17 cellular contexts compared by ENCODE assay signal in genomic region chr16:87333581-87334331, GRCh38. TPM values are rescaled to one million over a fixed set of nuclear protein-coding genes. Genes with fewer than 3 reads are reported as not detected.
DNase-seq lines count a peak whose midpoint lies in the region; ATAC-seq, FAIRE-seq and TF ChIP-seq lines count a peak whose summit lies in the region.
"Had no signal": no experiment of that assay in that cellular context is flagged by ENCODE, and none has a peak within 500 bp of the region (broad histone marks: within the 10 kb centered on the region; RNA-seq: fewer than 3 reads in every experiment).

No MANE protein-coding gene starts in this region.

- H3K9me3 Mint-ChIP-seq in chondrocyte (ENCODE audit: low read depth) = no peaks in the 10 kb centered on the region
- H3K9me3 Mint-ChIP-seq: CD4-positive, alpha-beta memory T cell had no signal

- peaks cover 6% of the 10 kb centered on the region for H3K4me1 Mint-ChIP-seq in chondrocyte (ENCODE audit: low read depth)
- peaks cover 7% of the 10 kb centered on the region for H3K4me1 Mint-ChIP-seq in T-helper 17 cell

- H3K4me3 Mint-ChIP-seq in chondrocyte (ENCODE audit: unreplicated experiment) (no peak overlapping the region), T-helper 17 cell (no peak overlapping the region)
- H3K4me3 Mint-ChIP-seq: CD4-positive, alpha-beta memory T cell had no signal

- CTCF ChIA-PET in HepG2 (lab: Yijun Ruan, JAX; ENCODE audit: low intra/inter-chr PET ratio, low total read pairs) = no interaction called here

- in situ Hi-C loops in HepG2 (cut with HindIII; ENCODE audit: extremely low pct_ligation_motif_present, low pct_unique_long_range_greater_than_20kb) = no loop called here

- peaks cover 20% of the 10 kb centered on the region for H3K79me2 ChIP-seq in HepG2 (ENCODE audit: insufficient read depth, low read length)

- peak in 1 of 2 experiments; percentile 33; a peak in 1 of 4 replicates for TF ChIP-seq POLR2A in HepG2 (IDR thresholded peaks at IDR 0.05; ENCODE audit: insufficient read depth in 1 of 2, low read depth in 2 of 2, low read length in 2 of 2)

- TF ChIP-seq EP300 in HepG2 (IDR thresholded peaks at IDR 0.05; ENCODE audit: low read depth in 2 of 2, low read length in 2 of 2) (no peak), HepG2 (CRISPR knock-in tag; IDR thresholded peaks at IDR 0.05; ENCODE audit: borderline replicate concordance) (no peak)

- no TSS peak for BruUV-seq in HepG2 (replicated peaks; lab: Mats Ljungman, UMichigan)

- H3K27ac ChIP-seq in left ventricle myocardium inferior (replicated peaks) (no peak overlapping the region), HepG2 (ENCODE audit: extremely low read length, insufficient read depth, low read length) (no peak overlapping the region), substantia nigra (ENCODE audit: low read depth, low read length, poor library complexity, severe bottlenecking) (peak overlapping the region; percentile 66)

- peak; percentile 37 for DNase-seq in Right ventricle myocardium superior
- DNase-seq in left ventricle myocardium inferior = no peak
- peak; percentile 93 for DNase-seq in chondrocyte (ENCODE audit: low spot score)
- no peak for DNase-seq in HepG2 (ENCODE audit: low spot score)
- DNase-seq in substantia nigra (lab: John Stamatoyannopoulos, UW) = no peak
- DNase-seq in T-helper 17 cell = no peak
- no peak for DNase-seq in NCI-H146 treated with DMSO at 0.1 percent for 48 hours (lab: John Stamatoyannopoulos, UW; ENCODE audit: unreplicated experiment)
- DNase-seq in head of caudate nucleus = no peak
- DNase-seq: BE2C; CD4-positive, alpha-beta memory T cell; DMS79 treated with DMSO at 0.1 percent for 48 hours; EL; GOT3 had no signal

- 97% methylated on average over 24 of the region's 41 CpGs for WGBS in HepG2 (ENCODE audit: low lambda C conversion rate)

- no peak for FAIRE-seq in HepG2 (lab: Jason Lieb, UNC)
- FAIRE-seq: A204.1, G401.6, GM19239 had no signal

- peaks cover 81% of the 10 kb centered on the region for H3K36me3 ChIP-seq in left ventricle myocardium inferior
- peaks cover 75 to 98% of the 10 kb centered on the region in 2 experiments for H3K36me3 ChIP-seq in HepG2 (replicated peaks in 1 of 2; ENCODE audit: control insufficient read depth in 1 of 2, insufficient read depth in 2 of 2, low read length in 2 of 2)

- H3K9me3 ChIP-seq in left ventricle myocardium inferior (replicated peaks) (no peaks in the 10 kb centered on the region), HepG2 (ENCODE audit: low read length) (no peaks in the 10 kb centered on the region), T-helper 17 cell (ENCODE audit: control insufficient read depth, low read length, poor library complexity, severe bottlenecking) (no peaks in the 10 kb centered on the region)
- H3K9me3 ChIP-seq: BE2C, HAP-1 had no signal

- intact Hi-C loops in Right ventricle myocardium superior (cut with DNase I) (no loop called here), left ventricle myocardium inferior (cut with micrococcal nuclease) (no loop called here), HepG2 (cut with micrococcal nuclease; ENCODE audit: unreplicated experiment) (no loop called here), head of caudate nucleus (cut with DNase I) (no loop called here)

- POLR2A ChIA-PET in HepG2 (lab: Yijun Ruan, JAX) = interaction anchor here (0.9 to 3.4 kb wide), 4 partner anchors 14 to 49 kb away, joined by 3 to 20 read pairs (median 5); partner anchors contain the start of genes C16orf95 and FBXO31

- H3K36me3 Mint-ChIP-seq in chondrocyte (ENCODE audit: low read depth) = peaks cover 19% of the 10 kb centered on the region
- peaks cover 2% of the 10 kb centered on the region for H3K36me3 Mint-ChIP-seq in T-helper 17 cell (ENCODE audit: low read depth)

- ATAC-seq in Right ventricle myocardium superior (ENCODE audit: poor library complexity) (no peak), HepG2 (peak; percentile 4), T-helper 17 cell (no peak)

- H3K4me1 ChIP-seq in left ventricle myocardium inferior = no peaks in the 10 kb centered on the region
- H3K4me1 ChIP-seq in HepG2 (ENCODE audit: insufficient read depth, low read length) = no peaks in the 10 kb centered on the region
- H3K4me1 ChIP-seq: HAP-1 had no signal

- H3K27ac Mint-ChIP-seq in chondrocyte (ENCODE audit: unreplicated experiment) (no peak overlapping the region), T-helper 17 cell (no peak overlapping the region)

- TF ChIP-seq RAD21 in HepG2 (CRISPR knock-in tag; IDR thresholded peaks at IDR 0.05) = no peak

- H3K9ac ChIP-seq in HepG2 (ENCODE audit: insufficient read depth, low read depth, low read length) = no peak overlapping the region

- peaks cover 83% of the 10 kb centered on the region; the same call in 1 of the 2 replicates for H4K20me1 ChIP-seq in HepG2 (ENCODE audit: insufficient read depth, low read length)

- H3K27me3 Mint-ChIP-seq in chondrocyte (ENCODE audit: low read depth) (no peaks in the 10 kb centered on the region), T-helper 17 cell (no peaks in the 10 kb centered on the region)
- H3K27me3 Mint-ChIP-seq: CD4-positive, alpha-beta memory T cell had no signal

- no peak overlapping the region for H3K4me2 ChIP-seq in HepG2 (ENCODE audit: low read depth, low read length)

- H3K27me3 ChIP-seq in left ventricle myocardium inferior (ENCODE audit: low read depth) (no peaks in the 10 kb centered on the region), HepG2 (ENCODE audit: control insufficient read depth in 1 of 2, insufficient read depth in 2 of 2, low read length in 2 of 2) (no peaks in the 10 kb centered on the region)
- H3K27me3 ChIP-seq: BE2C had no signal

- H3K4me3 ChIP-seq in left ventricle myocardium inferior = no peak overlapping the region
- no peak overlapping the region for H3K4me3 ChIP-seq in HepG2 (replicated peaks in 1 of 3; ENCODE audit: insufficient read depth in 1 of 3, low read depth in 2 of 3, low read length in 3 of 3)
- H3K4me3 ChIP-seq: HAP-1 had no signal

- H2AFZ ChIP-seq in HepG2 (ENCODE audit: low read length) = no peak overlapping the region

- TF ChIP-seq CTCF in left ventricle myocardium inferior (IDR thresholded peaks at IDR 0.05; ENCODE audit: borderline replicate concordance) (no peak), chondrocyte (IDR thresholded peaks at IDR 0.05) (no peak), HepG2 (CRISPR knock-in tag; IDR thresholded peaks at IDR 0.05) (no peak)

RNA-seq across cellular contexts. Expression of gene C16orf95, which starts 16.6 kb away (rescaled TPM):
- total RNA-seq in Right ventricle myocardium superior = 2.1 TPM
- 3.2 TPM for total RNA-seq in left ventricle myocardium inferior
- 6.9 to 8.8 TPM (median 7.2 TPM) in 3 replicates for total RNA-seq in chondrocyte
- total RNA-seq in HepG2 (2016; rRNA removed; fragmentation: Illumina TruSeq; extraction: Trizol) = 7.2 and 8.6 TPM in 2 replicates
- total RNA-seq in HepG2 (2016; cell fraction: cytosol; rRNA removed; fragmentation: Illumina TruSeq; extraction: Trizol; ENCODE audit: low read depth) = 20.8 and 21.6 TPM in 2 replicates
- 6.9 and 8.1 TPM in 2 replicates for total RNA-seq in HepG2 (2016; cell fraction: insoluble cytoplasmic fraction; rRNA removed; fragmentation: Illumina TruSeq; extraction: Trizol)
- total RNA-seq in HepG2 (2016; cell fraction: membrane; rRNA removed; fragmentation: Illumina TruSeq; extraction: Trizol) = 15.4 and 16.2 TPM in 2 replicates
- total RNA-seq in HepG2 (2016; cell fraction: nucleus; rRNA removed; fragmentation: Illumina TruSeq; extraction: Trizol) = 6.3 TPM in 2 replicates
- polyA plus RNA-seq in HepG2 (2011; rRNA removed) = 2.0 and 2.8 TPM in 2 replicates
- polyA plus RNA-seq in HepG2 (2011; cell fraction: cytosol; rRNA removed) = 1.3 and 3.1 TPM in 2 replicates
- 4.1 and 5.0 TPM in 2 replicates for polyA plus RNA-seq in HepG2 (2011; cell fraction: nucleus; rRNA removed)
- 3.8 and 4.5 TPM in 2 replicates for polyA plus RNA-seq in HepG2 (2012)
- polyA plus RNA-seq in HepG2 (2016; cell fraction: cytosol; fragmentation: Illumina TruSeq; extraction: Trizol; ENCODE audit: low read depth) = 14.5 and 18.3 TPM in 2 replicates
- 6.1 and 7.7 TPM in 2 replicates for polyA plus RNA-seq in HepG2 (2016; cell fraction: insoluble cytoplasmic fraction; fragmentation: Illumina TruSeq; extraction: Trizol; ENCODE audit: low read depth)
- 13.5 and 16.8 TPM in 2 replicates for polyA plus RNA-seq in HepG2 (2016; cell fraction: membrane; fragmentation: Illumina TruSeq; extraction: Trizol; ENCODE audit: low read depth)
- polyA plus RNA-seq in HepG2 (2016; cell fraction: nucleus; fragmentation: Illumina TruSeq; extraction: Trizol; ENCODE audit: insufficient read depth, low read depth) = 7.1 and 7.6 TPM in 2 replicates
- polyA minus RNA-seq in HepG2 (2011; rRNA and poly(A)+ RNA removed; ENCODE audit: low replicate concordance) = 2.1 and 2.6 TPM in 2 replicates
- 0.79 and 1.4 TPM in 2 replicates for polyA minus RNA-seq in HepG2 (2011; cell fraction: cytosol; rRNA and poly(A)+ RNA removed)
- polyA minus RNA-seq in HepG2 (2011; cell fraction: nucleus; rRNA and poly(A)+ RNA removed) = 3.7 and 5.0 TPM in 2 replicates
- 1 to 10 TPM; 2.0 to 2.6 TPM for total RNA-seq in T-helper 17 cell

RNA-seq across cellular contexts. Expression of gene FBXO31, which starts 49.8 kb away (rescaled TPM):
- total RNA-seq in Right ventricle myocardium superior (78.9 TPM), left ventricle myocardium inferior (74.5 TPM), chondrocyte (30.3 to 37.2 TPM (median 30.6 TPM) in 3 replicates), HepG2 (2016; rRNA removed; fragmentation: Illumina TruSeq; extraction: Trizol) (81.3 and 92.4 TPM in 2 replicates), T-helper 17 cell (10 to 100 TPM; 32.7 to 41.7 TPM)
- 18.3 and 22.9 TPM in 2 replicates for total RNA-seq in HepG2 (2016; cell fraction: cytosol; rRNA removed; fragmentation: Illumina TruSeq; extraction: Trizol; ENCODE audit: low read depth)
- 64.5 and 91.5 TPM in 2 replicates for total RNA-seq in HepG2 (2016; cell fraction: insoluble cytoplasmic fraction; rRNA removed; fragmentation: Illumina TruSeq; extraction: Trizol)
- 33.7 and 38.0 TPM in 2 replicates for total RNA-seq in HepG2 (2016; cell fraction: membrane; rRNA removed; fragmentation: Illumina TruSeq; extraction: Trizol)
- 94.4 and 107 TPM in 2 replicates for total RNA-seq in HepG2 (2016; cell fraction: nucleus; rRNA removed; fragmentation: Illumina TruSeq; extraction: Trizol)
- polyA plus RNA-seq in HepG2 (2011; rRNA removed) = 101 and 118 TPM in 2 replicates
- polyA plus RNA-seq in HepG2 (2011; cell fraction: cytosol; rRNA removed) = 51.6 and 63.1 TPM in 2 replicates
- 393 and 579 TPM in 2 replicates for polyA plus RNA-seq in HepG2 (2011; cell fraction: nucleus; rRNA removed)
- polyA plus RNA-seq in HepG2 (2012) = 75.5 and 101 TPM in 2 replicates
- polyA plus RNA-seq in HepG2 (2016; cell fraction: cytosol; fragmentation: Illumina TruSeq; extraction: Trizol; ENCODE audit: low read depth) = 6.1 and 6.4 TPM in 2 replicates
- polyA plus RNA-seq in HepG2 (2016; cell fraction: insoluble cytoplasmic fraction; fragmentation: Illumina TruSeq; extraction: Trizol; ENCODE audit: low read depth) = 57.9 and 71.3 TPM in 2 replicates
- 18.2 and 18.3 TPM in 2 replicates for polyA plus RNA-seq in HepG2 (2016; cell fraction: membrane; fragmentation: Illumina TruSeq; extraction: Trizol; ENCODE audit: low read depth)
- 256 and 269 TPM in 2 replicates for polyA plus RNA-seq in HepG2 (2016; cell fraction: nucleus; fragmentation: Illumina TruSeq; extraction: Trizol; ENCODE audit: insufficient read depth, low read depth)
- polyA minus RNA-seq in HepG2 (2011; rRNA and poly(A)+ RNA removed; ENCODE audit: low replicate concordance) = 29.6 and 164 TPM in 2 replicates
- 53.4 and 63.9 TPM in 2 replicates for polyA minus RNA-seq in HepG2 (2011; cell fraction: cytosol; rRNA and poly(A)+ RNA removed)
- 202 and 208 TPM in 2 replicates for polyA minus RNA-seq in HepG2 (2011; cell fraction: nucleus; rRNA and poly(A)+ RNA removed)

RNA-seq across cellular contexts. Expression of gene MAP1LC3B, which starts 58.4 kb away (rescaled TPM):
- 118 TPM for total RNA-seq in Right ventricle myocardium superior
- 131 TPM for total RNA-seq in left ventricle myocardium inferior
- 139 to 189 TPM (median 186 TPM) in 3 replicates for total RNA-seq in chondrocyte
- total RNA-seq in HepG2 (2016; rRNA removed; fragmentation: Illumina TruSeq; extraction: Trizol) = 15.7 and 30.6 TPM in 2 replicates
- 5.5 and 7.0 TPM in 2 replicates for total RNA-seq in HepG2 (2016; cell fraction: cytosol; rRNA removed; fragmentation: Illumina TruSeq; extraction: Trizol; ENCODE audit: low read depth)
- total RNA-seq in HepG2 (2016; cell fraction: insoluble cytoplasmic fraction; rRNA removed; fragmentation: Illumina TruSeq; extraction: Trizol) = 15.9 and 27.1 TPM in 2 replicates
- total RNA-seq in HepG2 (2016; cell fraction: membrane; rRNA removed; fragmentation: Illumina TruSeq; extraction: Trizol) = 24.8 and 26.3 TPM in 2 replicates
- 22.0 and 22.3 TPM in 2 replicates for total RNA-seq in HepG2 (2016; cell fraction: nucleus; rRNA removed; fragmentation: Illumina TruSeq; extraction: Trizol)
- 37.4 and 37.9 TPM in 2 replicates for polyA plus RNA-seq in HepG2 (2011; rRNA removed)
- 18.1 and 36.3 TPM in 2 replicates for polyA plus RNA-seq in HepG2 (2011; cell fraction: cytosol; rRNA removed)
- 15.1 and 23.4 TPM in 2 replicates for polyA plus RNA-seq in HepG2 (2011; cell fraction: nucleus; rRNA removed)
- 68.5 and 98.3 TPM in 2 replicates for polyA plus RNA-seq in HepG2 (2012)
- 9.9 and 13.1 TPM in 2 replicates for polyA plus RNA-seq in HepG2 (2016; cell fraction: cytosol; fragmentation: Illumina TruSeq; extraction: Trizol; ENCODE audit: low read depth)
- 65.5 and 71.9 TPM in 2 replicates for polyA plus RNA-seq in HepG2 (2016; cell fraction: insoluble cytoplasmic fraction; fragmentation: Illumina TruSeq; extraction: Trizol; ENCODE audit: low read depth)
- 26.7 and 27.4 TPM in 2 replicates for polyA plus RNA-seq in HepG2 (2016; cell fraction: membrane; fragmentation: Illumina TruSeq; extraction: Trizol; ENCODE audit: low read depth)
- polyA plus RNA-seq in HepG2 (2016; cell fraction: nucleus; fragmentation: Illumina TruSeq; extraction: Trizol; ENCODE audit: insufficient read depth, low read depth) = 42.6 and 45.0 TPM in 2 replicates
- polyA minus RNA-seq in HepG2 (2011; rRNA and poly(A)+ RNA removed; ENCODE audit: low replicate concordance) = 13.2 and 15.8 TPM in 2 replicates
- 22.2 and 35.4 TPM in 2 replicates for polyA minus RNA-seq in HepG2 (2011; cell fraction: cytosol; rRNA and poly(A)+ RNA removed)
- 23.0 and 32.7 TPM in 2 replicates for polyA minus RNA-seq in HepG2 (2011; cell fraction: nucleus; rRNA and poly(A)+ RNA removed)
- 100 to 1,000 TPM in 1 of 2 donors, 10 to 100 TPM in 1; 90.6 to 102 TPM for total RNA-seq in T-helper 17 cell

Comparison
In these comparisons a context has a peak if more than half of its experiments do, and no peak if none do; other contexts are left out.
1. DNase-seq: peak in Right ventricle myocardium superior (single experiment) and chondrocyte (single experiment); none in left ventricle myocardium inferior (single experiment), HepG2 (single experiment), substantia nigra (0 of 49), T-helper 17 cell (0 of 3), NCI-H146 treated with DMSO at 0.1 percent for 48 hours (single experiment) and head of caudate nucleus (0 of 42).